In genomic region chr4:161496-162284, GRCh38 we compare ENCODE assay signal across 27 cellular contexts. TPM values are rescaled to one million over a fixed set of nuclear protein-coding genes. Genes with fewer than 3 reads are reported as not detected.
DNase-seq lines count a peak whose midpoint lies in the region; ATAC-seq, FAIRE-seq and TF ChIP-seq lines count a peak whose summit lies in the region.
"Had no signal": no experiment of that assay in that cellular context is flagged by ENCODE, and none has a peak within 500 bp of the region (broad histone marks: within the 10 kb centered on the region; RNA-seq: fewer than 3 reads in every experiment).

No MANE protein-coding gene starts in this region.

- H3K9me2 ChIP-seq in HCT116 (ENCODE audit: insufficient read depth), result no peaks in the 10 kb centered on the region

- no peaks in the 10 kb centered on the region for H3K27me3 Mint-ChIP-seq in T-cell
- H3K27me3 Mint-ChIP-seq: activated naive CD4-positive, alpha-beta T cell treated with anti-CD3 and anti-CD28 coated beads, Interleukin-2, amount 50 U/mL, for 24 hours; brain; CD8-positive, alpha-beta memory T cell had no signal

- no peaks in the 10 kb centered on the region for H3K4me1 ChIP-seq in BLaER1
- no peaks in the 10 kb centered on the region for H3K4me1 ChIP-seq in HCT116 (ENCODE audit: control insufficient read depth in 1 of 2, insufficient read depth in 2 of 2, low read length in 2 of 2)
- H3K4me1 ChIP-seq in GM12878 (ENCODE audit: control insufficient read depth, insufficient read depth, low read length), result no peaks in the 10 kb centered on the region
- H3K4me1 ChIP-seq: SJCRH30, tibial artery had no signal

- BruUV-seq in HCT116 (replicated peaks; lab: Mats Ljungman, UMichigan), result no TSS peak
- no TSS peak for BruUV-seq in GM12878 (replicated peaks; lab: Mats Ljungman, UMichigan)

- no peak for TF ChIP-seq POLR2A in HCT116 (IDR thresholded peaks at IDR 0.05; ENCODE audit: borderline replicate concordance, extremely low read depth, insufficient read depth, insufficient read length)
- TF ChIP-seq POLR2A in GM12878 (IDR thresholded peaks at IDR 0.05; ENCODE audit: low read depth, low read length), result no peak

- no peak overlapping the region for H3K27ac Mint-ChIP-seq in T-cell
- H3K27ac Mint-ChIP-seq: activated naive CD4-positive, alpha-beta T cell treated with anti-CD3 and anti-CD28 coated beads, Interleukin-2, amount 50 U/mL, for 24 hours; brain; CD8-positive, alpha-beta memory T cell; stimulated activated effector memory CD8-positive, alpha-beta T cell treated with anti-CD3 and anti-CD28 coated beads, Interleukin-12 subunit alpha, Interleukin-12 subunit beta, amount 100 ng/mL, for 72 hours had no signal

- no peaks in the 10 kb centered on the region for H3K79me2 ChIP-seq in HCT116 (ENCODE audit: insufficient read depth, low read length)
- no peaks in the 10 kb centered on the region for H3K79me2 ChIP-seq in GM12878 (ENCODE audit: control insufficient read depth, insufficient read depth, low read length)

- no peaks in the 10 kb centered on the region for H3K4me1 Mint-ChIP-seq in T-cell
- H3K4me1 Mint-ChIP-seq: activated naive CD4-positive, alpha-beta T cell treated with anti-CD3 and anti-CD28 coated beads, Interleukin-2, amount 50 U/mL, for 24 hours; brain; CD8-positive, alpha-beta memory T cell; stimulated activated effector memory CD8-positive, alpha-beta T cell treated with anti-CD3 and anti-CD28 coated beads, Interleukin-12 subunit alpha, Interleukin-12 subunit beta, amount 100 ng/mL, for 72 hours had no signal

- H2AFZ ChIP-seq in HCT116 (ENCODE audit: low read depth, low read length, poor library complexity, severe bottlenecking), result no peak overlapping the region
- no peak overlapping the region for H2AFZ ChIP-seq in GM12878 (ENCODE audit: control insufficient read depth, low read depth, low read length)

- H3K4me3 Mint-ChIP-seq in T-cell, result no peak overlapping the region
- H3K4me3 Mint-ChIP-seq: activated naive CD4-positive, alpha-beta T cell treated with anti-CD3 and anti-CD28 coated beads, Interleukin-2, amount 50 U/mL, for 24 hours; activated T-cell treated with anti-CD3 and anti-CD28 coated beads, Interleukin-2, amount 50 U/mL, for 4 hours; brain; CD8-positive, alpha-beta memory T cell; stimulated activated effector memory CD8-positive, alpha-beta T cell treated with anti-CD3 and anti-CD28 coated beads, Interleukin-12 subunit alpha, Interleukin-12 subunit beta, amount 100 ng/mL, for 72 hours had no signal

- POLR2A ChIA-PET in HCT116 (lab: Charles Lee), result no interaction called here
- POLR2A ChIA-PET in GM12878 (lab: Charles Lee), result no interaction called here
- POLR2A ChIA-PET in T-cell (lab: Charles Lee), result no interaction called here

- SMC1A ChIA-PET in GM12878 (lab: Charles Lee; ENCODE audit: uncharacterized antibody, unreplicated experiment), result no interaction called here

- TF ChIP-seq CTCF in HCT116 (IDR thresholded peaks at IDR 0.05 in 2 of 3, conservative IDR thresholded peaks at IDR 0.05 in 1 of 3; ENCODE audit: borderline replicate concordance in 1 of 3, insufficient read depth in 1 of 3, low read depth in 2 of 3, low read length in 2 of 3) (no peak), GM12878 (IDR thresholded peaks at IDR 0.05 in 2 of 3, conservative IDR thresholded peaks at IDR 0.05 in 1 of 3; ENCODE audit: control insufficient read depth in 2 of 3, extremely low read depth in 1 of 3, insufficient read depth in 1 of 3, low read depth in 3 of 3, low read length in 3 of 3) (no peak)

- 98% methylated on average over 4 of the region's 4 CpGs for WGBS in GM12878 (ENCODE audit: insufficient coverage, insufficient replicate concordance, low lambda C conversion rate, missing lambda C conversion rate)

- H3K27ac ChIP-seq in BLaER1, result no peak overlapping the region
- no peak overlapping the region for H3K27ac ChIP-seq in HCT116 (ENCODE audit: low read depth, low read length)
- no peak overlapping the region for H3K27ac ChIP-seq in GM12878 (ENCODE audit: control insufficient read depth, insufficient read depth)
- H3K27ac ChIP-seq: SJCRH30, tibial artery had no signal

- H3K27me3 ChIP-seq in BLaER1 (no peaks in the 10 kb centered on the region), HCT116 (ENCODE audit: insufficient read depth, low read length) (no peaks in the 10 kb centered on the region), GM12878 (replicated peaks in 1 of 2; ENCODE audit: control insufficient read depth in 2 of 2, insufficient read depth in 2 of 2, low read length in 1 of 2) (no peaks in the 10 kb centered on the region)
- H3K27me3 ChIP-seq: MG63, SJCRH30, tibial artery had no signal

- H3K4me2 ChIP-seq in BLaER1 (no peak overlapping the region), HCT116 (ENCODE audit: low read length) (no peak overlapping the region), GM12878 (ENCODE audit: control insufficient read depth, insufficient read depth) (no peak overlapping the region)

- H3K9me3 ChIP-seq in BLaER1 (peaks cover 92% of the 10 kb centered on the region), HCT116 (ENCODE audit: control insufficient read depth in 1 of 2, insufficient read depth in 1 of 2, low read depth in 1 of 2, low read length in 2 of 2) (peaks cover 21 to 33% of the 10 kb centered on the region in 2 experiments; a peak in 3 of 4 replicates), GM12878 (replicated peaks; ENCODE audit: control insufficient read depth, insufficient read depth, low read length) (peaks cover 30% of the 10 kb centered on the region)

- intact Hi-C loops in HCT116 (cut with micrococcal nuclease), result no loop called here
- intact Hi-C loops in GM12878 (cut with micrococcal nuclease; ENCODE audit: unreplicated experiment), result no loop called here

- ATAC-seq in HCT116 (no peak), GM12878 (no peak), T-cell (replicated peaks in 1 of 4) (no peak)
- ATAC-seq: activated T-cell treated with anti-CD3 and anti-CD28 coated beads, Interleukin-2, amount 50 U/mL, for 4 hours; HepG2; mucosa of descending colon; stimulated activated effector memory CD8-positive, alpha-beta T cell treated with anti-CD3 and anti-CD28 coated beads, Interleukin-12 subunit alpha, Interleukin-12 subunit beta, amount 100 ng/mL, for 72 hours had no signal

- DNase-seq in HCT116 (ENCODE audit: low read depth, low spot score), result no peak
- no peak for DNase-seq in GM12878 (ENCODE audit: low read depth, low spot score)
- peak; percentile 1 for DNase-seq in kidney tubule cell (ENCODE audit: low spot score)
- DNase-seq in T-cell, result no peak
- DNase-seq in iPS-NIHi7 (ENCODE audit: extremely low spot score), result no peak
- DNase-seq in effector CD8-positive, alpha-beta T cell (lab: John Stamatoyannopoulos, UW), result no peak
- no peak for DNase-seq in DMS153 (lab: John Stamatoyannopoulos, UW)
- DNase-seq: activated CD4-positive, CD25-positive, alpha-beta regulatory T cell; activated T-cell treated with anti-CD3 and anti-CD28 coated beads, Interleukin-2, amount 50 U/mL, for 4 hours; CD8-positive, alpha-beta memory T cell; cortex of kidney; EL; foreskin melanocyte; GOT3; MG63; mucosa of descending colon; NCI-H187; NCI-H2227 treated with DMSO at 0.1 percent for 48 hours; nucleus accumbens; T-helper 2 cell; tibial artery had no signal

- CTCF ChIA-PET in HCT116 (lab: Charles Lee), result no interaction called here
- CTCF ChIA-PET in GM12878 (lab: Yijun Ruan, JAX), result no interaction called here
- CTCF ChIA-PET in T-cell (lab: Charles Lee), result interaction anchor here in 1 of 2 donors (0.6 kb wide), 1 partner anchor 209 kb away, joined by 3 read pairs; no protein-coding TSS in a partner anchor

- H3K9ac ChIP-seq in BLaER1 (no peak overlapping the region), HCT116 (ENCODE audit: low read length) (no peak overlapping the region), GM12878 (ENCODE audit: control insufficient read depth, insufficient read depth, low read length) (no peak overlapping the region)

- H3K36me3 ChIP-seq in BLaER1 (peaks cover 56% of the 10 kb centered on the region), HCT116 (ENCODE audit: control insufficient read depth in 1 of 2, insufficient read depth in 2 of 2, low read length in 2 of 2) (no peaks in the 10 kb centered on the region), GM12878 (ENCODE audit: control insufficient read depth in 2 of 2, insufficient read depth in 2 of 2, low read length in 1 of 2) (no peaks in the 10 kb centered on the region)

- no peak for FAIRE-seq in GM12878 (lab: Jason Lieb, UNC)
- FAIRE-seq: HepG2 had no signal

- peak overlapping the region; percentile 40 for H3K4me3 ChIP-seq in BLaER1
- no peak overlapping the region for H3K4me3 ChIP-seq in HCT116 (replicated peaks in 1 of 2; ENCODE audit: low read depth in 1 of 2, low read length in 2 of 2)
- H3K4me3 ChIP-seq in GM12878, result no peak overlapping the region
- H3K4me3 ChIP-seq: MG63, mucosa of descending colon, SJCRH30, tibial artery had no signal

- peaks cover 42% of the 10 kb centered on the region for H3K36me3 Mint-ChIP-seq in T-cell

- in situ Hi-C loops in GM12878 (cut with MboI), result no loop called here

- no peaks in the 10 kb centered on the region for H4K20me1 ChIP-seq in BLaER1
- H4K20me1 ChIP-seq in HCT116 (ENCODE audit: insufficient read depth), result no peaks in the 10 kb centered on the region
- H4K20me1 ChIP-seq in GM12878 (ENCODE audit: control insufficient read depth, insufficient read depth), result no peaks in the 10 kb centered on the region

- no peak for TF ChIP-seq EP300 in GM12878 (IDR thresholded peaks at IDR 0.05; ENCODE audit: borderline replicate concordance in 1 of 2, control insufficient read depth in 1 of 2, low read depth in 2 of 2, low read length in 2 of 2)

- RAD21 ChIA-PET in HCT116 (lab: Charles Lee; ENCODE audit: low non-redundant PET in 1 of 2, low total read pairs in 2 of 2, uncharacterized antibody in 2 of 2, unreplicated experiment in 2 of 2) (no interaction called here), GM12878 (lab: Charles Lee; ENCODE audit: unreplicated experiment) (no interaction called here)

- no peak for TF ChIP-seq RAD21 in HCT116 (IDR thresholded peaks at IDR 0.05; ENCODE audit: low read depth)
- no peak for TF ChIP-seq RAD21 in GM12878 (IDR thresholded peaks at IDR 0.05; ENCODE audit: insufficient read depth, low read depth, low read length)

- H3K9me3 Mint-ChIP-seq in T-cell, result peaks cover 3 to 38% (median 19%) of the 10 kb centered on the region in 3 donors

RNA-seq across cellular contexts. Expression of gene ZNF718, which starts 37.4 kb away (rescaled TPM):
- total RNA-seq in HCT116 (2021; ENCODE audit: unreplicated experiment) (0.07 TPM), GM12878 (2014; rRNA removed) (5.4 and 7.7 TPM in 2 replicates), GM12878 (2014; rRNA removed; fragmentation: Illumina TruSeq; extraction: Trizol) (7.0 and 7.6 TPM in 2 replicates), GM12878 (2021) (5.2 and 5.3 TPM in 2 replicates), T-cell (10 to 100 TPM in 1 of 5 donors, 1 to 10 TPM in 4; 6.6 to 10.3 (median 8.6) TPM)
- not detected in 2 replicates for polyA plus RNA-seq in HCT116 (2012)
- total RNA-seq in GM12878 (2013; cell fraction: nucleolus; rRNA removed), result 63.4 and 68.2 TPM in 2 replicates
- polyA plus RNA-seq in GM12878 (2011; ENCODE audit: low read depth), result 0.88 TPM
- polyA plus RNA-seq in GM12878 (2011; rRNA removed) (3.6 and 4.6 TPM in 2 replicates), GM12878 (2014; fragmentation: Illumina TruSeq; extraction: Trizol) (3.4 and 5.0 TPM in 2 replicates), GM12878 (2014; fragmentation: Nextera tagmentation; extraction: Ambion mirVana) (1 to 10 TPM; 1.1 to 1.7 TPM), GM12878 (2014; rRNA removed) (2.9 and 3.4 TPM in 2 replicates), GM12878 (2016; fragmentation: Nextera tagmentation; extraction: Ambion mirVana) (1 to 10 TPM; 4.3 to 4.5 TPM)
- polyA plus RNA-seq in GM12878 (2011; cell fraction: cytosol; rRNA removed), result 2.3 and 2.9 TPM in 2 replicates
- 4.9 and 6.5 TPM in 2 replicates for polyA plus RNA-seq in GM12878 (2011; cell fraction: nucleus; rRNA removed)
- 1.7 and 2.5 TPM in 2 replicates for polyA plus RNA-seq in GM12878 (2012)
- polyA minus RNA-seq in GM12878 (2011; rRNA and poly(A)+ RNA removed), result 6.1 and 8.0 TPM in 2 replicates
- 2.8 and 3.3 TPM in 2 replicates for polyA minus RNA-seq in GM12878 (2011; cell fraction: cytosol; rRNA and poly(A)+ RNA removed)
- 13.4 and 28.7 TPM in 2 replicates for polyA minus RNA-seq in GM12878 (2011; cell fraction: nucleus; rRNA and poly(A)+ RNA removed)
- total RNA-seq: HepG2 had no signal
- polyA plus RNA-seq: HepG2 had no signal
